Comparison of ENCODE assay signal across 38 cellular contexts in the genomic region with DNA sequence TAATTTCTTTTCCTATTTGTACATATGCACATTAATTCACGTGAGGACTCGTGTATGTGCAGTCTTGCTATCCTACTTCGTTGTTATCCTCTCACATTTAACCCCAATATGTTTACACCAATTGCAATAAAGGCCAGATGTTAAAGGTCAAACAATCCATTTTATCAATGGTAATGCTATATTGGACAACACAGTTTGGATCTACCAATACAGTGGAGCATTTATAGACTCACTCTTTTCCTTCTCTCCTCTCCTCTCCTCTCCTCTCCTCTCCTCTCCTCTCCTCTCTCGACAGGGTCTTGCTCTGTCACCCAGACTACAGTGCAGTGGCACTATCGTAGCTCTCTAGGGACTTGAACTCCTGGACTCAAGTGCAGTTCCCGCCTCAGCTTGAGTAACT.
"Had no signal": no experiment of that assay in that cellular context is flagged by ENCODE, and none has a peak within 500 bp of the region (broad histone marks: within the 10 kb centered on the region; RNA-seq: fewer than 3 reads in every experiment).

No MANE protein-coding gene starts in this region.

- H3K36me3 ChIP-seq: ascending aorta, cardiac muscle cell, WERI-Rb-1 had no signal

- DNase-seq: activated B cell treated with CpG ODN at 0.5 μM for 24 hours; activated CD4-positive, alpha-beta memory T cell treated with anti-CD3 and anti-CD28 coated beads, Interleukin-2, amount 10 ng/mL, durations not matched to agents 7 days and 5 days; activated CD4-positive, alpha-beta T cell treated with anti-CD3 and anti-CD28 coated beads for 4 hours; activated CD4-positive, alpha-beta T cell treated with anti-CD3 and anti-CD28 coated beads, Interleukin-2, amount 10 ng/mL, durations not matched to agents 24 days and 14 days; activated CD4-positive, alpha-beta T cell treated with anti-CD3 and anti-CD28 coated beads, Interleukin-2, amount 50 U/mL, for 1 hour; activated CD4-positive, alpha-beta T cell treated with anti-CD3 and anti-CD28 coated beads, Interleukin-2, amount 50 U/mL, for 4 hours; activated CD4-positive, CD25-positive, alpha-beta regulatory T cell treated with anti-CD3 and anti-CD28 coated beads, Interleukin-2, amount 50 U/mL, for 72 hours; activated CD8-positive, alpha-beta memory T cell treated with anti-CD3 and anti-CD28 coated beads for 24 hours; activated CD8-positive, alpha-beta memory T cell treated with anti-CD3 and anti-CD28 coated beads, Interleukin-2, amount 10 ng/mL, durations not matched to agents 7 days and 5 days; activated CD8-positive, alpha-beta memory T cell treated with anti-CD3 and anti-CD28 coated beads, Interleukin-2, amount 50 U/mL, for 48 hours; activated CD8-positive, alpha-beta T cell treated with anti-CD3 and anti-CD28 coated beads, Interleukin-2, amount 10 ng/mL, durations not matched to agents 7 days and 5 days; activated effector memory CD4-positive, alpha-beta T cell treated with Interleukin-2 at 50 U/mL for 16 hours; activated gamma-delta T cell; activated naive CD4-positive, alpha-beta T cell treated with anti-CD3 and anti-CD28 coated beads, Interleukin-2, amount 10 ng/mL, durations not matched to agents 7 days and 5 days; activated naive CD4-positive, alpha-beta T cell treated with Interleukin-2 at 50 U/mL for 16 hours; activated naive CD8-positive, alpha-beta T cell treated with anti-CD3 and anti-CD28 coated beads, Interleukin-2, amount 10 ng/mL, durations not matched to agents 7 days and 5 days; activated naive CD8-positive, alpha-beta T cell treated with anti-CD3 and anti-CD28 coated beads, Interleukin-2, amount 50 U/mL, for 24 hours; activated T-cell treated with anti-CD3 and anti-CD28 coated beads, Interleukin-2, amount 50 U/mL, for 24 hours; activated T-cell treated with anti-CD3 and anti-CD28 coated beads, Interleukin-2, amount 50 U/mL, for 48 hours; amygdala; anterior cingulate cortex; caudate nucleus; cerebellar nuclear complex; T-helper 1 cell; T-helper 2 cell; T-helper 9 cell; WERI-Rb-1 had no signal

- H3K27me3 ChIP-seq: ascending aorta, cardiac muscle cell had no signal

- H3K27ac ChIP-seq: ascending aorta, cardiac muscle cell, WERI-Rb-1 had no signal

- H3K27ac Mint-ChIP-seq: activated B cell treated with CpG ODN at 0.5 μM for 24 hours; activated CD4-positive, alpha-beta memory T cell treated with anti-CD3 and anti-CD28 coated beads, Interleukin-2, amount 10 ng/mL, durations not matched to agents 7 days and 5 days; activated CD4-positive, alpha-beta T cell treated with anti-CD3 and anti-CD28 coated beads, Interleukin-2, amount 10 ng/mL, durations not matched to agents 24 days and 14 days; activated CD8-positive, alpha-beta memory T cell treated with anti-CD3 and anti-CD28 coated beads, Interleukin-2, amount 10 ng/mL, durations not matched to agents 7 days and 5 days; activated CD8-positive, alpha-beta T cell treated with anti-CD3 and anti-CD28 coated beads, Interleukin-2, amount 10 ng/mL, durations not matched to agents 7 days and 5 days; activated naive CD4-positive, alpha-beta T cell treated with anti-CD3 and anti-CD28 coated beads, Interleukin-2, amount 10 ng/mL, durations not matched to agents 7 days and 5 days; activated naive CD4-positive, alpha-beta T cell treated with anti-CD3 and anti-CD28 coated beads, Interleukin-2, amount 50 U/mL, for 24 hours; activated naive CD8-positive, alpha-beta T cell; activated naive CD8-positive, alpha-beta T cell treated with anti-CD3 and anti-CD28 coated beads, Interleukin-2, amount 10 ng/mL, durations not matched to agents 7 days and 5 days; activated naive CD8-positive, alpha-beta T cell treated with anti-CD3 and anti-CD28 coated beads, Interleukin-2, amount 50 U/mL, for 24 hours; activated T-cell treated with anti-CD3 and anti-CD28 coated beads, Interleukin-2, amount 50 U/mL, for 24 hours; activated T-helper 2 cell treated with anti-CD3 and anti-CD28 coated beads, Interferon-gamma antibody, Interleukin-2, Interleukin-4, amounts not matched to agents 10 μg/mL and 5 μg/mL and 100 μg/mL, durations not matched to agents 14 hours and 24 hours and 36 hours; brain; T-helper 1 cell treated with Interleukin-12 subunit alpha and Interleukin-12 subunit beta and Interleukin-4 antibody, amounts not matched to agents 30 μg/mL and 1 μg/mL, for 36 hours; T-helper 2 cell treated with Interferon-gamma antibody and Interleukin-4, amounts not matched to agents 5 μg/mL and 100 μg/mL, for 36 hours had no signal

- FAIRE-seq: bronchial epithelial cell, TTC549 had no signal

- H3K36me3 Mint-ChIP-seq: activated CD8-positive, alpha-beta memory T cell treated with anti-CD3 and anti-CD28 coated beads, Interleukin-2, amount 10 ng/mL, durations not matched to agents 7 days and 5 days; activated naive CD4-positive, alpha-beta T cell treated with anti-CD3 and anti-CD28 coated beads, Interleukin-2, amount 10 ng/mL, durations not matched to agents 7 days and 5 days; activated naive CD4-positive, alpha-beta T cell treated with anti-CD3 and anti-CD28 coated beads, Interleukin-2, amount 50 U/mL, for 24 hours; activated naive CD8-positive, alpha-beta T cell; activated naive CD8-positive, alpha-beta T cell treated with anti-CD3 and anti-CD28 coated beads, Interleukin-2, amount 10 ng/mL, durations not matched to agents 7 days and 5 days; brain had no signal

- H3K27me3 Mint-ChIP-seq: activated B cell treated with CpG ODN at 0.5 μM for 24 hours; activated CD4-positive, alpha-beta memory T cell treated with anti-CD3 and anti-CD28 coated beads, Interleukin-2, amount 10 ng/mL, durations not matched to agents 7 days and 5 days; activated CD4-positive, alpha-beta T cell treated with anti-CD3 and anti-CD28 coated beads, Interleukin-2, amount 10 ng/mL, durations not matched to agents 24 days and 14 days; activated CD8-positive, alpha-beta memory T cell treated with anti-CD3 and anti-CD28 coated beads, Interleukin-2, amount 10 ng/mL, durations not matched to agents 7 days and 5 days; activated naive CD4-positive, alpha-beta T cell treated with anti-CD3 and anti-CD28 coated beads, Interleukin-2, amount 10 ng/mL, durations not matched to agents 7 days and 5 days; brain; central memory CD8-positive, alpha-beta T cell had no signal

- H3K4me1 Mint-ChIP-seq: activated CD4-positive, alpha-beta memory T cell treated with anti-CD3 and anti-CD28 coated beads, Interleukin-2, amount 10 ng/mL, durations not matched to agents 7 days and 5 days; activated CD4-positive, alpha-beta T cell treated with anti-CD3 and anti-CD28 coated beads, Interleukin-2, amount 10 ng/mL, durations not matched to agents 24 days and 14 days; activated CD8-positive, alpha-beta memory T cell treated with anti-CD3 and anti-CD28 coated beads, Interleukin-2, amount 10 ng/mL, durations not matched to agents 7 days and 5 days; activated naive CD4-positive, alpha-beta T cell treated with anti-CD3 and anti-CD28 coated beads, Interleukin-2, amount 10 ng/mL, durations not matched to agents 7 days and 5 days; activated naive CD4-positive, alpha-beta T cell treated with anti-CD3 and anti-CD28 coated beads, Interleukin-2, amount 50 U/mL, for 24 hours; activated naive CD8-positive, alpha-beta T cell treated with anti-CD3 and anti-CD28 coated beads, Interleukin-2, amount 10 ng/mL, durations not matched to agents 7 days and 5 days; activated naive CD8-positive, alpha-beta T cell treated with anti-CD3 and anti-CD28 coated beads, Interleukin-2, amount 50 U/mL, for 24 hours; central memory CD8-positive, alpha-beta T cell had no signal

- ATAC-seq: activated CD8-positive, alpha-beta memory T cell treated with anti-CD3 and anti-CD28 coated beads, Interleukin-2, amount 10 ng/mL, durations not matched to agents 7 days and 5 days; activated CD8-positive, alpha-beta T cell treated with anti-CD3 and anti-CD28 coated beads, Interleukin-2, amount 10 ng/mL, durations not matched to agents 7 days and 5 days; activated naive CD8-positive, alpha-beta T cell treated with anti-CD3 and anti-CD28 coated beads, Interleukin-2, amount 50 U/mL, for 24 hours had no signal

- H3K4me3 Mint-ChIP-seq: activated B cell treated with CpG ODN at 0.5 μM for 24 hours; activated CD4-positive, alpha-beta memory T cell treated with anti-CD3 and anti-CD28 coated beads, Interleukin-2, amount 10 ng/mL, durations not matched to agents 7 days and 5 days; activated CD4-positive, alpha-beta T cell treated with anti-CD3 and anti-CD28 coated beads, Interleukin-2, amount 10 ng/mL, durations not matched to agents 24 days and 14 days; activated CD8-positive, alpha-beta memory T cell treated with anti-CD3 and anti-CD28 coated beads, Interleukin-2, amount 10 ng/mL, durations not matched to agents 7 days and 5 days; activated CD8-positive, alpha-beta T cell treated with anti-CD3 and anti-CD28 coated beads, Interleukin-2, amount 10 ng/mL, durations not matched to agents 7 days and 5 days; activated naive CD4-positive, alpha-beta T cell treated with anti-CD3 and anti-CD28 coated beads, Interleukin-2, amount 10 ng/mL, durations not matched to agents 7 days and 5 days; activated naive CD4-positive, alpha-beta T cell treated with anti-CD3 and anti-CD28 coated beads, Interleukin-2, amount 50 U/mL, for 24 hours; activated naive CD8-positive, alpha-beta T cell; activated naive CD8-positive, alpha-beta T cell treated with anti-CD3 and anti-CD28 coated beads, Interleukin-2, amount 10 ng/mL, durations not matched to agents 7 days and 5 days; activated naive CD8-positive, alpha-beta T cell treated with anti-CD3 and anti-CD28 coated beads, Interleukin-2, amount 50 U/mL, for 24 hours; activated T-cell treated with anti-CD3 and anti-CD28 coated beads, Interleukin-2, amount 50 U/mL, for 24 hours; brain; central memory CD8-positive, alpha-beta T cell; T-helper 1 cell treated with Interleukin-12 subunit alpha and Interleukin-12 subunit beta and Interleukin-4 antibody, amounts not matched to agents 30 μg/mL and 1 μg/mL, for 36 hours; T-helper 2 cell treated with Interferon-gamma antibody and Interleukin-4, amounts not matched to agents 5 μg/mL and 100 μg/mL, for 36 hours had no signal

- H3K4me3 ChIP-seq: ascending aorta, cardiac muscle cell had no signal

- H3K9me3 Mint-ChIP-seq: activated B cell treated with CpG ODN at 0.5 μM for 24 hours; activated CD4-positive, alpha-beta memory T cell treated with anti-CD3 and anti-CD28 coated beads, Interleukin-2, amount 10 ng/mL, durations not matched to agents 7 days and 5 days; activated CD4-positive, alpha-beta T cell treated with anti-CD3 and anti-CD28 coated beads, Interleukin-2, amount 10 ng/mL, durations not matched to agents 24 days and 14 days; activated naive CD4-positive, alpha-beta T cell treated with anti-CD3 and anti-CD28 coated beads, Interleukin-2, amount 10 ng/mL, durations not matched to agents 7 days and 5 days; activated naive CD4-positive, alpha-beta T cell treated with anti-CD3 and anti-CD28 coated beads, Interleukin-2, amount 50 U/mL, for 24 hours; activated naive CD8-positive, alpha-beta T cell treated with anti-CD3 and anti-CD28 coated beads, Interleukin-2, amount 50 U/mL, for 24 hours; activated T-cell treated with anti-CD3 and anti-CD28 coated beads, Interleukin-2, amount 50 U/mL, for 24 hours; activated T-helper 2 cell treated with anti-CD3 and anti-CD28 coated beads, Interferon-gamma antibody, Interleukin-2, Interleukin-4, amounts not matched to agents 10 μg/mL and 5 μg/mL and 100 μg/mL, durations not matched to agents 14 hours and 24 hours and 36 hours; T-helper 1 cell treated with Interleukin-12 subunit alpha and Interleukin-12 subunit beta and Interleukin-4 antibody, amounts not matched to agents 30 μg/mL and 1 μg/mL, for 36 hours; T-helper 2 cell treated with Interferon-gamma antibody and Interleukin-4, amounts not matched to agents 5 μg/mL and 100 μg/mL, for 36 hours had no signal

- H3K9me3 ChIP-seq: ascending aorta had no signal
